Comparison of ENCODE assay signal across 17 cellular contexts in the genomic region with DNA sequence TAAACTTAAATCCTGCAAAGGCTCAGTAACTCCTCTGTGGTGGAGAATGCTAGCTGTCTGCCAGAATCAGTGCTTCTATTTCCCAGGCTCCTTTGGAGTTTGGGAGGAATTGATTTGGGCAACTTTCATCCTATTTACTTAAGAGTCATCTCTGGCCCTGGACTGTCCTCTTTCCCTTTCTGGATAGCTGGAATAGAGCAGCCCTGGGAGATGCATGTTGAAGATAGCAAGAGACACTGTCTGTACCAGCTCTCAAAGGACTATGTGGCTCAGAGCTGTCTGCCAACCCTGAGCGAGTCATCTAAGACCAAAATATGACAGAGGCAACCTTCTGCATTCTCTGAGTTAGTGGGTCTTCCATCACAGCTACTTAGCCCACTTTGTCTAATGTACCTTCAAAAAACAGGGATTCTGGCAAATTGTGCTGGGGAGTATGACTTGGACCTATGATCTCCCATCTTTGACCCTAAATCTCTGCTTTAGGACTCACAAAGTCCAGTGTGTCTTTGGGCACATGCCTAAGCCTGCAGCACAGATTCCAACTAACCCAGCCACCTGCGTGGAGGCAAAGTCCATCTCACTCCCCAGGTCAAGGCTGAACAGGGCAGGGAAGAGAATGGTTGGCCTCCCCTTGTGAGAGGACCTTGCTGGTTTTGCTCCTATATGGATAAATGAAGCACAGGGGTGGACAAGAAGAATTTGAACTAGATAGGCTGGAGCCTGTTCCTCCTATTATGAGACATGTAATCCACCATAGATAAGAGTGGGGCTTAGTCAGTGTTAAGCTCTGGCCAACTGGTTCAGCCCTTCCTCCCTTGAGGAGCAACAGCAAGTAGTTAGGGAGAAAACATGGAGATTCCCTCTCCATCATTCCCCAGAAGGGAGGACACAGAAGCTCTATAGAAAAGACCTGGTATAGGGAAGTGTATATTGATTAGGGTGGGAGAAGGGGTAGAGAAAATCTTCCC.
"Had no signal": no experiment of that assay in that cellular context is flagged by ENCODE, and none has a peak within 500 bp of the region (broad histone marks: within the 10 kb centered on the region; RNA-seq: fewer than 3 reads in every experiment).

No MANE protein-coding gene starts in this region.

- H3K27ac Mint-ChIP-seq: activated CD4-positive, alpha-beta memory T cell treated with anti-CD3 and anti-CD28 coated beads, Interleukin-2, amount 10 ng/mL, durations not matched to agents 7 days and 5 days; activated T-cell treated with anti-CD3 and anti-CD28 coated beads, Interleukin-2, amount 50 U/mL, for 72 hours; neural progenitor cell; stimulated activated effector memory CD8-positive, alpha-beta T cell treated with anti-CD3 and anti-CD28 coated beads, Interleukin-12 subunit alpha, Interleukin-12 subunit beta, amount 100 ng/mL, for 72 hours had no signal

- ATAC-seq: activated T-cell treated with anti-CD3 and anti-CD28 coated beads, Interleukin-2, amount 50 U/mL, for 72 hours; stimulated activated effector memory CD8-positive, alpha-beta T cell treated with anti-CD3 and anti-CD28 coated beads, Interleukin-12 subunit alpha, Interleukin-12 subunit beta, amount 100 ng/mL, for 72 hours had no signal

- DNase-seq: activated CD4-positive, alpha-beta memory T cell treated with anti-CD3 and anti-CD28 coated beads, Interleukin-2, amount 10 ng/mL, durations not matched to agents 7 days and 5 days; activated naive CD4-positive, alpha-beta T cell; activated T-cell treated with anti-CD3 and anti-CD28 coated beads, Interleukin-2, amount 50 U/mL, for 72 hours; cortex of kidney; effector CD8-positive, alpha-beta T cell; erythroblast; foreskin fibroblast; left ventricle myocardium inferior; ovary; SJCRH30 had no signal

- H3K36me3 Mint-ChIP-seq: neural progenitor cell; stimulated activated effector memory CD8-positive, alpha-beta T cell treated with anti-CD3 and anti-CD28 coated beads, Interleukin-12 subunit alpha, Interleukin-12 subunit beta, amount 100 ng/mL, for 72 hours had no signal

- H3K9ac ChIP-seq: neural progenitor cell had no signal

- FAIRE-seq: islet of Langerhans had no signal

- H3K9me3 ChIP-seq: ascending aorta, left ventricle myocardium inferior, ovary, tibial nerve had no signal

- H3K4me3 Mint-ChIP-seq: activated CD4-positive, alpha-beta memory T cell treated with anti-CD3 and anti-CD28 coated beads, Interleukin-2, amount 10 ng/mL, durations not matched to agents 7 days and 5 days; activated T-cell treated with anti-CD3 and anti-CD28 coated beads, Interleukin-2, amount 50 U/mL, for 72 hours; neural progenitor cell; stimulated activated effector memory CD8-positive, alpha-beta T cell treated with anti-CD3 and anti-CD28 coated beads, Interleukin-12 subunit alpha, Interleukin-12 subunit beta, amount 100 ng/mL, for 72 hours had no signal

- H3K4me3 ChIP-seq: ascending aorta, cardiac muscle cell, left ventricle myocardium inferior, neural progenitor cell, ovary, SJCRH30, skin epidermis, tibial nerve had no signal

- H3K36me3 ChIP-seq: ascending aorta, cardiac muscle cell, left ventricle myocardium inferior, neural progenitor cell, ovary, SJCRH30, tibial nerve had no signal

- H3K4me1 ChIP-seq: neural progenitor cell, SJCRH30 had no signal

- H3K27me3 ChIP-seq: ascending aorta, cardiac muscle cell, neural progenitor cell, ovary, SJCRH30, tibial nerve had no signal

- H3K4me1 Mint-ChIP-seq: activated CD4-positive, alpha-beta memory T cell treated with anti-CD3 and anti-CD28 coated beads, Interleukin-2, amount 10 ng/mL, durations not matched to agents 7 days and 5 days; neural progenitor cell; stimulated activated effector memory CD8-positive, alpha-beta T cell treated with anti-CD3 and anti-CD28 coated beads, Interleukin-12 subunit alpha, Interleukin-12 subunit beta, amount 100 ng/mL, for 72 hours had no signal

- H3K27ac ChIP-seq: ascending aorta, cardiac muscle cell, neural progenitor cell, ovary, SJCRH30, tibial nerve had no signal

- H3K4me2 ChIP-seq: neural progenitor cell had no signal

- H2AFZ ChIP-seq: neural progenitor cell had no signal

- H3K9me3 Mint-ChIP-seq: stimulated activated effector memory CD8-positive, alpha-beta T cell treated with anti-CD3 and anti-CD28 coated beads, Interleukin-12 subunit alpha, Interleukin-12 subunit beta, amount 100 ng/mL, for 72 hours had no signal
